Comparison of ENCODE assay signal across 12 cellular contexts in the genomic region with DNA sequence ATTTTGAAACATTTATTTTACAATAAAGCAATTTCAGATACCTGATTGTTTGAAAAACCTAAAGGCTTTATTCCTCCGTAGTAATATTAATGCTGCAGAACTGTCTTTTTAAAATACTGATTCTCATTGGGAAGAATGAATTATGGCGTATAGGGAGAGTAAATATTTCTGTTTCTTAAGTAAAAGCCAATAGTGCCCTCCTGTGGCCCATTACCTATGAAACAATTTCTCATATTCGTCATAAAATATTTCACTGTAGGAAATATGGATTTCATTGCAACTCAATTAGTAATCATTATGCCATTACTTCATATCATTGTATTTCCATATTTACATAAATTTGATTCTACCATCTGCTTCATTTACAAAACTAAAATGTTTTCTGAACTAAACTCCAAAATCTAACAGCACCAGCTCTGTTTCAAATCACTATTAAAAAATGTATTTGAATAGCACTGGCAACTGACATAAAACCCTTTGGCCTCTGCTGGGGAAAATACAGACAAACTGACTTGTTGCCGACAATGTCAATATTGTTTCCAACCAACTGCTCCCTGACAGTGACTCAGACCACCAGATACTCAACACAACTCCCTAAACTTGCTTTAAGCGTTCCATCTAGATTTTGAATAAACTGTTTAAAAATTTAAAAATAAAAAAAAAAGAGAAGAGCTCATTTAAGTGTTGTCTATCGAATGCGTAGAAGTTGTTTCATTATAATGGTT.
DNase-seq lines count a peak whose midpoint lies in the region; FAIRE-seq and TF ChIP-seq lines count a peak whose summit lies in the region.
"Had no signal": no experiment of that assay in that cellular context is flagged by ENCODE, and none has a peak within 500 bp of the region (broad histone marks: within the 10 kb centered on the region; RNA-seq: fewer than 3 reads in every experiment).

No MANE protein-coding gene starts in this region.

- H3K4me3 Mint-ChIP-seq in type B pancreatic cell: no peak overlapping the region
- H3K4me3 Mint-ChIP-seq: activated naive CD4-positive, alpha-beta T cell treated with anti-CD3 and anti-CD28 coated beads for 36 hours had no signal

- H3K4me1 Mint-ChIP-seq in type B pancreatic cell (ENCODE audit: unreplicated experiment): no peaks in the 10 kb centered on the region

- no peaks in the 10 kb centered on the region for H3K9me3 ChIP-seq in cardiac muscle cell (ENCODE audit: low read depth)
- no peaks in the 10 kb centered on the region for H3K9me3 ChIP-seq in right atrium auricular region
- no peaks in the 10 kb centered on the region for H3K9me3 ChIP-seq in small intestine (ENCODE audit: control insufficient read depth, low read depth)

- H3K27ac Mint-ChIP-seq in type B pancreatic cell: no peak overlapping the region
- H3K27ac Mint-ChIP-seq: activated naive CD4-positive, alpha-beta T cell treated with anti-CD3 and anti-CD28 coated beads for 36 hours had no signal

- no peak overlapping the region for H3K27ac ChIP-seq in cardiac muscle cell
- no peak overlapping the region for H3K27ac ChIP-seq in right atrium auricular region
- no peak overlapping the region for H3K27ac ChIP-seq in small intestine (ENCODE audit: low read depth in 1 of 2, low read length in 1 of 2)

- H3K4me3 ChIP-seq in cardiac muscle cell: no peak overlapping the region
- H3K4me3 ChIP-seq in right atrium auricular region: no peak overlapping the region
- H3K4me3 ChIP-seq in epithelial cell of esophagus (ENCODE audit: low read length): no peak overlapping the region
- no peak overlapping the region for H3K4me3 ChIP-seq in small intestine (ENCODE audit: low read depth in 1 of 2, low read length in 2 of 2)

- H3K36me3 Mint-ChIP-seq in type B pancreatic cell: no peaks in the 10 kb centered on the region

- H3K27me3 ChIP-seq in cardiac muscle cell: no peaks in the 10 kb centered on the region
- no peaks in the 10 kb centered on the region for H3K27me3 ChIP-seq in right atrium auricular region
- no peaks in the 10 kb centered on the region for H3K27me3 ChIP-seq in small intestine (ENCODE audit: control insufficient read depth in 2 of 2, insufficient read depth in 2 of 2, low read length in 2 of 2)

- H3K36me3 ChIP-seq in cardiac muscle cell (no peaks in the 10 kb centered on the region), right atrium auricular region (no peaks in the 10 kb centered on the region), small intestine (ENCODE audit: control insufficient read depth in 2 of 2, insufficient read depth in 2 of 2, low read length in 2 of 2) (no peaks in the 10 kb centered on the region)

- no peaks in the 10 kb centered on the region for H3K4me1 ChIP-seq in cardiac muscle cell (ENCODE audit: low read depth)
- no peaks in the 10 kb centered on the region for H3K4me1 ChIP-seq in right atrium auricular region
- H3K4me1 ChIP-seq in small intestine (ENCODE audit: control insufficient read depth in 2 of 2, insufficient read depth in 1 of 2, low read depth in 1 of 2, low read length in 1 of 2): no peaks in the 10 kb centered on the region

- no peaks in the 10 kb centered on the region for H3K27me3 Mint-ChIP-seq in type B pancreatic cell

- no peak for FAIRE-seq in small intestine (lab: Jason Lieb, UNC)

- TF ChIP-seq CTCF in cardiac muscle cell (IDR thresholded peaks at IDR 0.05; ENCODE audit: low read depth, low read length) (peak; percentile 40), right atrium auricular region (IDR thresholded peaks at IDR 0.05) (peak in 1 of 2 donors; percentile 39), epithelial cell of esophagus (IDR thresholded peaks at IDR 0.05; ENCODE audit: insufficient read depth, low read depth, low read length, missing control alignments) (peak; percentile 38), type B pancreatic cell (conservative IDR thresholded peaks at IDR 0.05) (peak; percentile 62)

- WGBS in small intestine, 3 donors: 60 to 71% (median 69%) methylated on average over 7 of the region's 7 CpGs

- no peaks in the 10 kb centered on the region for H3K9me3 Mint-ChIP-seq in type B pancreatic cell

- DNase-seq in cardiac muscle cell (ENCODE audit: low read depth in 1 of 2, low spot score in 1 of 2) (peak in 1 of 2 donors; percentile 72), right atrium auricular region (ENCODE audit: low spot score) (no peak), NCI-H460 (ENCODE audit: extremely low read depth, low read depth) (peak; percentile 33), epithelial cell of esophagus (ENCODE audit: low read depth) (peak; percentile 69), type B pancreatic cell (ENCODE audit: extremely low spot score, unreplicated experiment) (no peak), hepatic stellate cell (ENCODE audit: low spot score) (no peak), small intestine (no peak), activated gamma-delta T cell (lab: John Stamatoyannopoulos, UW) (no peak)
- DNase-seq: activated naive CD4-positive, alpha-beta T cell treated with anti-CD3 and anti-CD28 coated beads for 36 hours; DND-41; kidney glomerular epithelial cell; RPMI8226 had no signal

Comparison
In these comparisons a context has a peak if more than half of its experiments do, and no peak if none do; other contexts are left out.
1. DNase-seq: peak in NCI-H460 (single experiment) and epithelial cell of esophagus (single experiment); none in right atrium auricular region (single experiment), type B pancreatic cell (single experiment), hepatic stellate cell (single experiment), small intestine (single experiment) and activated gamma-delta T cell (single experiment).